ENCODE assay signal across 7 cellular contexts in genomic region chr18:77102246-77103040, GRCh38. TPM values are rescaled to one million over a fixed set of nuclear protein-coding genes. Genes with fewer than 3 reads are reported as not detected.
DNase-seq lines count a peak whose midpoint lies in the region; ATAC-seq and TF ChIP-seq lines count a peak whose summit lies in the region.

No MANE protein-coding gene starts in this region.

- intact Hi-C loops in head of caudate nucleus (cut with DNase I), result no loop called here

- H3K9me3 Mint-ChIP-seq in chondrocyte (ENCODE audit: low read depth), result no peaks in the 10 kb centered on the region
- no peaks in the 10 kb centered on the region for H3K9me3 Mint-ChIP-seq in nephron progenitor cell

- H3K36me3 Mint-ChIP-seq in chondrocyte (ENCODE audit: low read depth) (no peaks in the 10 kb centered on the region), nephron progenitor cell (ENCODE audit: low read depth) (no peaks in the 10 kb centered on the region)

- H3K4me1 Mint-ChIP-seq in chondrocyte (ENCODE audit: low read depth) (peaks cover 93% of the 10 kb centered on the region), nephron progenitor cell (peaks cover 98% of the 10 kb centered on the region)

- peak overlapping the region; percentile 54 for H3K4me3 Mint-ChIP-seq in chondrocyte (ENCODE audit: unreplicated experiment)
- peak overlapping the region; percentile 70 for H3K4me3 Mint-ChIP-seq in nephron progenitor cell

- peak; percentile 76 for ATAC-seq in GM21723 (IDR thresholded peaks at IDR 0.05; ENCODE audit: unreplicated experiment)

- in situ Hi-C loops in GM13977 (cut with MboI; ENCODE audit: low pct_unique_long_range_greater_than_20kb, low sequenced_read_pairs, unreplicated experiment), result no loop called here

- H3K27ac Mint-ChIP-seq in chondrocyte (ENCODE audit: unreplicated experiment) (peak overlapping the region; percentile 97), nephron progenitor cell (peak overlapping the region; percentile 98)

- peak overlapping the region; percentile 93 for H3K27ac ChIP-seq in KOPT-K1 (ENCODE audit: low read depth, low read length, poor library complexity, severe bottlenecking)

- H3K9me3 ChIP-seq in KOPT-K1 (ENCODE audit: insufficient read depth, low read length, poor library complexity, severe bottlenecking), result no peaks in the 10 kb centered on the region

- no peaks in the 10 kb centered on the region for H3K27me3 Mint-ChIP-seq in chondrocyte (ENCODE audit: low read depth)
- H3K27me3 Mint-ChIP-seq in nephron progenitor cell (ENCODE audit: low read depth, poor library complexity), result peaks cover 21% of the 10 kb centered on the region

- peak; percentile 87 for DNase-seq in GM13977 (ENCODE audit: low spot score)
- no peak for DNase-seq in chondrocyte (ENCODE audit: low spot score)
- DNase-seq in nephron progenitor cell, result no peak
- no peak for DNase-seq in head of caudate nucleus
- no peak for DNase-seq in LoVo (ENCODE audit: low spot score)

- no peaks in the 10 kb centered on the region for H3K36me3 ChIP-seq in KOPT-K1 (ENCODE audit: insufficient read depth, low read length)

- TF ChIP-seq CTCF in GM13977 (IDR thresholded peaks at IDR 0.05; ENCODE audit: extremely low read depth, insufficient read depth, missing control alignments) (no peak), chondrocyte (IDR thresholded peaks at IDR 0.05) (no peak), nephron progenitor cell (IDR thresholded peaks at IDR 0.05) (no peak)

RNA-seq across cellular contexts. Expression of gene MBP, which starts 30.1 kb away (rescaled TPM):
- 8.3 to 15.9 TPM (median 14.0 TPM) in 3 replicates for total RNA-seq in chondrocyte
